Comparison of ENCODE assay signal across 1 cellular context in genomic region chr17:7824021-7824924, GRCh38.
TF ChIP-seq lines count a peak whose summit lies in the region.

No MANE protein-coding gene starts in this region.

TF ChIP-seq in K562, 482 proteins besides CTCF, POLR2A, EP300 and RAD21:
- TF ChIP-seq NFIC (IDR thresholded peaks at IDR 0.05) (peak; percentile 44; the same call in 1 of the 2 replicates), CBFA2T2 (conservative IDR thresholded peaks at IDR 0.05) (0 out of 2 replicates have a peak, but pooled peaks have one; percentile 12), SMARCC2 (IDR thresholded peaks at IDR 0.05; ENCODE audit: low read depth) (no peak), CTBP1 (IDR thresholded peaks at IDR 0.05; ENCODE audit: borderline replicate concordance) (peak; percentile 18; the same call in 1 of the 2 replicates), GABPB2 (CRISPR knock-in tag; conservative IDR thresholded peaks at IDR 0.05) (no peak)
